Comparison of ENCODE assay signal across 8 cellular contexts in genomic region chr16:740764-741505, GRCh38. TPM values are rescaled to one million over a fixed set of nuclear protein-coding genes. Genes with fewer than 3 reads are reported as not detected.
A peak's percentile ranks its signal among the peaks of the same experiment; 100 is the strongest.
DNase-seq lines count a peak whose midpoint lies in the region; ATAC-seq lines count a peak whose summit lies in the region.

Gene CIAO3, minus strand, starts transcription at chr16:740997. Its CDS starts 12 bp downstream, at chr16:740985.

- H3K9ac ChIP-seq in HUES64 (ENCODE audit: low read depth, low read length) = peak within 1 kb of the TSS; percentile 80

- DNase-seq in Caki2 (ENCODE audit: low read depth) (peak; percentile 90), OCI-M2 (lab: John Stamatoyannopoulos, UW; ENCODE audit: unreplicated experiment) (peak; percentile 42)
- DNase-seq in activated T-cell treated with anti-CD3 and anti-CD28 coated beads, Interleukin-2, amount 50 U/mL, for 1 hour = peak; percentile 96
- peak; percentile 80 to 88 for DNase-seq in stimulated activated CD8-positive, alpha-beta memory T cell treated with anti-CD3 and anti-CD28 coated beads, Interleukin-7, amount 100 ng/mL, for 4 hours (ENCODE audit: low read depth in 2 of 2)

- no peaks in the 10 kb centered on the region for H3K9me3 ChIP-seq in HUES64 (ENCODE audit: insufficient read depth, low read depth, low read length)
- no peaks in the 10 kb centered on the region for H3K9me3 ChIP-seq in esophagus (ENCODE audit: control insufficient read depth in 2 of 2, insufficient read depth in 1 of 2, low read depth in 1 of 2, low read length in 1 of 2)
- H3K9me3 ChIP-seq in muscle layer of duodenum (ENCODE audit: control insufficient read depth in 1 of 2, low read length in 2 of 2) = no peaks in the 10 kb centered on the region

- WGBS in HUES64 = under 1% methylated on average over 79 of the region's 79 CpGs
- WGBS in esophagus, 2 donors = 0 to 1% methylated on average over 77 to 79 of the region's 79 CpGs

- ATAC-seq in GM21381 (IDR thresholded peaks at IDR 0.05; ENCODE audit: unreplicated experiment) = peak; percentile 76

- peak within 1 kb of the TSS; percentile 60 for H3K27ac ChIP-seq in HUES64 (ENCODE audit: low read depth, low read length)
- H3K27ac ChIP-seq in esophagus (ENCODE audit: low read depth in 2 of 2, low read length in 1 of 2) = peak within 1 kb of the TSS; percentile 45 to 72
- peak within 1 kb of the TSS; percentile 31 for H3K27ac ChIP-seq in muscle layer of duodenum (ENCODE audit: low read length)

- in situ Hi-C loops in Caki2 (cut with HindIII; ENCODE audit: low pct_unique_long_range_greater_than_20kb, low sequenced_read_pairs) = no loop called here

- 0 out of 2 replicates have a peak, but pooled peaks cover 5% of the 10 kb centered on the region for H3K4me1 ChIP-seq in HUES64 (ENCODE audit: insufficient read depth, low read length)
- H3K4me1 ChIP-seq in esophagus (ENCODE audit: control insufficient read depth in 2 of 2, insufficient read depth in 2 of 2, low read length in 1 of 2) = peaks cover 0 to 10% of the 10 kb centered on the region in 2 donors
- H3K4me1 ChIP-seq in muscle layer of duodenum (ENCODE audit: control insufficient read depth in 1 of 2, insufficient read depth in 2 of 2, low read length in 2 of 2) = peaks cover 0 to 20% of the 10 kb centered on the region in 2 donors

- H3K27me3 ChIP-seq in HUES64 (ENCODE audit: insufficient read depth, low read length) = no peaks in the 10 kb centered on the region
- no peaks in the 10 kb centered on the region for H3K27me3 ChIP-seq in esophagus (ENCODE audit: control insufficient read depth in 1 of 2, insufficient read depth in 2 of 2, low read length in 2 of 2)
- H3K27me3 ChIP-seq in muscle layer of duodenum (ENCODE audit: low read depth, low read length) = no peaks in the 10 kb centered on the region

- H3K4me3 ChIP-seq in HUES64 (ENCODE audit: low read length) (peak within 1 kb of the TSS; percentile 93), esophagus (ENCODE audit: low read depth in 1 of 2, low read length in 2 of 2) (peak within 1 kb of the TSS; percentile 79 to 92), muscle layer of duodenum (ENCODE audit: low read depth in 1 of 2, low read length in 2 of 2) (peak within 1 kb of the TSS; percentile 61 to 97)

- peaks cover 7% of the 10 kb centered on the region; the same call in 1 of the 2 replicates for H3K36me3 ChIP-seq in HUES64 (ENCODE audit: insufficient read depth, low read length)
- H3K36me3 ChIP-seq in esophagus (ENCODE audit: control insufficient read depth in 2 of 2, insufficient read depth in 2 of 2, low read length in 1 of 2) = peaks cover 0 to 21% of the 10 kb centered on the region in 2 donors
- peaks cover 10 to 21% of the 10 kb centered on the region in 2 donors for H3K36me3 ChIP-seq in muscle layer of duodenum (ENCODE audit: control insufficient read depth in 1 of 2, insufficient read depth in 2 of 2, low read length in 2 of 2)

RNA-seq across cellular contexts. Expression of gene CIAO3, which starts in this region (rescaled TPM):
- 52.8 and 75.6 TPM in 2 replicates for total RNA-seq in Caki2 (2014; rRNA removed; shearing (Covaris generic); ENCODE audit: low replicate concordance)
- polyA plus RNA-seq in HUES64 (2013, experiment 1 of 2) = 20.8 TPM
- 16.2 TPM for polyA plus RNA-seq in HUES64 (2013, experiment 2 of 2)
- 10 to 100 TPM; 21.9 to 41.2 TPM for polyA plus RNA-seq in esophagus

Comparison
In these comparisons a context has a peak if more than half of its experiments do, and no peak if none do; other contexts are left out.
1. Peak in every context shown above with its lines: DNase-seq, ATAC-seq, H3K4me3 ChIP-seq and H3K27ac ChIP-seq.
2. DNase-seq: peak in every context shown above with its lines; median percentile 96 in activated T-cell treated with anti-CD3 and anti-CD28 coated beads, Interleukin-2, amount 50 U/mL, for 1 hour; 90 in Caki2; 84 in stimulated activated CD8-positive, alpha-beta memory T cell treated with anti-CD3 and anti-CD28 coated beads, Interleukin-7, amount 100 ng/mL, for 4 hours; 42 in OCI-M2.